3 cellular contexts compared by ENCODE assay signal in the genomic region with DNA sequence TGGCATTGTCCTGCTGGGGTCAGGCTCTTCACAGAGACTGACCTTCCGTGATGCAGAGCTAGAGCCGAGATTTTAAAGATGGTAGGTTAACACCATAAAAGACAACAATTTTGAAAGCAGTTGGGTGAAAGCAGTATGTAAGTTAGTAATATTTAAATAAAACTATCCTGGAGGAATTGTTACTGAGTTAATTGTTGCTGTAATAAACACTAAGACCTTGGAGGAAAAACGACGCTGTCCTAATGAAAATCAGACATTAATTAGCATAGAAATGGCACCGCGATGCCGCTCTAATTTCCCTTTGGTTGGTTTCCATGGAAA.
TF ChIP-seq lines count a peak whose summit lies in the region.

No MANE protein-coding gene starts in this region.

TF ChIP-seq in SK-N-SH, 30 proteins besides CTCF, POLR2A, EP300 and RAD21:
- TF ChIP-seq TCF12 (IDR thresholded peaks at IDR 0.05): no peak
- TF ChIP-seq, protein P1, sequence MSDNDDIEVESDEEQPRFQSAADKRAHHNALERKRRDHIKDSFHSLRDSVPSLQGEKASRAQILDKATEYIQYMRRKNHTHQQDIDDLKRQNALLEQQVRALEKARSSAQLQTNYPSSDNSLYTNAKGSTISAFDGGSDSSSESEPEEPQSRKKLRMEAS (IDR thresholded peaks at IDR 0.05; ENCODE audit: low read depth): no peak
- no peak for TF ChIP-seq RXRA (IDR thresholded peaks at IDR 0.05; ENCODE audit: borderline replicate concordance, low read depth)
- TF ChIP-seq GATA2 (CRISPR knock-in tag; IDR thresholded peaks at IDR 0.05): no peak
- TF ChIP-seq ELF1 (IDR thresholded peaks at IDR 0.05): no peak
- TF ChIP-seq FOSL2 (IDR thresholded peaks at IDR 0.05; ENCODE audit: borderline replicate concordance, low read depth): no peak
- TF ChIP-seq RCOR1 (IDR thresholded peaks at IDR 0.05; ENCODE audit: low read length): no peak; the same call in 1 of the 2 replicates
- TF ChIP-seq, protein P2, sequence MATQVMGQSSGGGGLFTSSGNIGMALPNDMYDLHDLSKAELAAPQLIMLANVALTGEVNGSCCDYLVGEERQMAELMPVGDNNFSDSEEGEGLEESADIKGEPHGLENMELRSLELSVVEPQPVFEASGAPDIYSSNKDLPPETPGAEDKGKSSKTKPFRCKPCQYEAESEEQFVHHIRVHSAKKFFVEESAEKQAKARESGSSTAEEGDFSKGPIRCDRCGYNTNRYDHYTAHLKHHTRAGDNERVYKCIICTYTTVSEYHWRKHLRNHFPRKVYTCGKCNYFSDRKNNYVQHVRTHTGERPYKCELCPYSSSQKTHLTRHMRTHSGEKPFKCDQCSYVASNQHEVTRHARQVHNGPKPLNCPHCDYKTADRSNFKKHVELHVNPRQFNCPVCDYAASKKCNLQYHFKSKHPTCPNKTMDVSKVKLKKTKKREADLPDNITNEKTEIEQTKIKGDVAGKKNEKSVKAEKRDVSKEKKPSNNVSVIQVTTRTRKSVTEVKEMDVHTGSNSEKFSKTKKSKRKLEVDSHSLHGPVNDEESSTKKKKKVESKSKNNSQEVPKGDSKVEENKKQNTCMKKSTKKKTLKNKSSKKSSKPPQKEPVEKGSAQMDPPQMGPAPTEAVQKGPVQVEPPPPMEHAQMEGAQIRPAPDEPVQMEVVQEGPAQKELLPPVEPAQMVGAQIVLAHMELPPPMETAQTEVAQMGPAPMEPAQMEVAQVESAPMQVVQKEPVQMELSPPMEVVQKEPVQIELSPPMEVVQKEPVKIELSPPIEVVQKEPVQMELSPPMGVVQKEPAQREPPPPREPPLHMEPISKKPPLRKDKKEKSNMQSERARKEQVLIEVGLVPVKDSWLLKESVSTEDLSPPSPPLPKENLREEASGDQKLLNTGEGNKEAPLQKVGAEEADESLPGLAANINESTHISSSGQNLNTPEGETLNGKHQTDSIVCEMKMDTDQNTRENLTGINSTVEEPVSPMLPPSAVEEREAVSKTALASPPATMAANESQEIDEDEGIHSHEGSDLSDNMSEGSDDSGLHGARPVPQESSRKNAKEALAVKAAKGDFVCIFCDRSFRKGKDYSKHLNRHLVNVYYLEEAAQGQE (IDR thresholded peaks at IDR 0.05; ENCODE audit: low read depth, low read length): no peak
- no peak for TF ChIP-seq GABPA (IDR thresholded peaks at IDR 0.05; ENCODE audit: low read depth)
- no peak for TF ChIP-seq FOXJ3 (CRISPR knock-in tag; IDR thresholded peaks at IDR 0.05)
- TF ChIP-seq, protein P3, sequence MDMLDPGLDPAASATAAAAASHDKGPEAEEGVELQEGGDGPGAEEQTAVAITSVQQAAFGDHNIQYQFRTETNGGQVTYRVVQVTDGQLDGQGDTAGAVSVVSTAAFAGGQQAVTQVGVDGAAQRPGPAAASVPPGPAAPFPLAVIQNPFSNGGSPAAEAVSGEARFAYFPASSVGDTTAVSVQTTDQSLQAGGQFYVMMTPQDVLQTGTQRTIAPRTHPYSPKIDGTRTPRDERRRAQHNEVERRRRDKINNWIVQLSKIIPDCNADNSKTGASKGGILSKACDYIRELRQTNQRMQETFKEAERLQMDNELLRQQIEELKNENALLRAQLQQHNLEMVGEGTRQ (IDR thresholded peaks at IDR 0.05; ENCODE audit: borderline replicate concordance, low read depth, low read length): no peak
- TF ChIP-seq YY1 (IDR thresholded peaks at IDR 0.05; ENCODE audit: low read depth): no peak
- TF ChIP-seq, protein P4, sequence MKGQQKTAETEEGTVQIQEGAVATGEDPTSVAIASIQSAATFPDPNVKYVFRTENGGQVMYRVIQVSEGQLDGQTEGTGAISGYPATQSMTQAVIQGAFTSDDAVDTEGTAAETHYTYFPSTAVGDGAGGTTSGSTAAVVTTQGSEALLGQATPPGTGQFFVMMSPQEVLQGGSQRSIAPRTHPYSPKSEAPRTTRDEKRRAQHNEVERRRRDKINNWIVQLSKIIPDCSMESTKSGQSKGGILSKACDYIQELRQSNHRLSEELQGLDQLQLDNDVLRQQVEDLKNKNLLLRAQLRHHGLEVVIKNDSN (IDR thresholded peaks at IDR 0.05; ENCODE audit: borderline replicate concordance, low read depth): no peak
- no peak for TF ChIP-seq POLR2AphosphoS5 (IDR thresholded peaks at IDR 0.05; ENCODE audit: low read depth, low read length)

TF ChIP-seq in SK-N-SH treated with all-trans-retinoic acid at 6 μM for 48 hours, 23 proteins besides CTCF, POLR2A, EP300 and RAD21:
- TF ChIP-seq ISL1 (CRISPR knock-in tag; IDR thresholded peaks at IDR 0.05): no peak
- no peak for TF ChIP-seq ZFP3 (CRISPR knock-in tag; IDR thresholded peaks at IDR 0.05)
- TF ChIP-seq, protein P5, sequence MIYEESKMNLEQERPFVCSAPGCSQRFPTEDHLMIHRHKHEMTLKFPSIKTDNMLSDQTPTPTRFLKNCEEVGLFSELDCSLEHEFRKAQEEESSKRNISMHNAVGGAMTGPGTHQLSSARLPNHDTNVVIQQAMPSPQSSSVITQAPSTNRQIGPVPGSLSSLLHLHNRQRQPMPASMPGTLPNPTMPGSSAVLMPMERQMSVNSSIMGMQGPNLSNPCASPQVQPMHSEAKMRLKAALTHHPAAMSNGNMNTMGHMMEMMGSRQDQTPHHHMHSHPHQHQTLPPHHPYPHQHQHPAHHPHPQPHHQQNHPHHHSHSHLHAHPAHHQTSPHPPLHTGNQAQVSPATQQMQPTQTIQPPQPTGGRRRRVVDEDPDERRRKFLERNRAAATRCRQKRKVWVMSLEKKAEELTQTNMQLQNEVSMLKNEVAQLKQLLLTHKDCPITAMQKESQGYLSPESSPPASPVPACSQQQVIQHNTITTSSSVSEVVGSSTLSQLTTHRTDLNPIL (CRISPR knock-in tag; IDR thresholded peaks at IDR 0.05; ENCODE audit: low read depth): no peak
- TF ChIP-seq, protein P6, sequence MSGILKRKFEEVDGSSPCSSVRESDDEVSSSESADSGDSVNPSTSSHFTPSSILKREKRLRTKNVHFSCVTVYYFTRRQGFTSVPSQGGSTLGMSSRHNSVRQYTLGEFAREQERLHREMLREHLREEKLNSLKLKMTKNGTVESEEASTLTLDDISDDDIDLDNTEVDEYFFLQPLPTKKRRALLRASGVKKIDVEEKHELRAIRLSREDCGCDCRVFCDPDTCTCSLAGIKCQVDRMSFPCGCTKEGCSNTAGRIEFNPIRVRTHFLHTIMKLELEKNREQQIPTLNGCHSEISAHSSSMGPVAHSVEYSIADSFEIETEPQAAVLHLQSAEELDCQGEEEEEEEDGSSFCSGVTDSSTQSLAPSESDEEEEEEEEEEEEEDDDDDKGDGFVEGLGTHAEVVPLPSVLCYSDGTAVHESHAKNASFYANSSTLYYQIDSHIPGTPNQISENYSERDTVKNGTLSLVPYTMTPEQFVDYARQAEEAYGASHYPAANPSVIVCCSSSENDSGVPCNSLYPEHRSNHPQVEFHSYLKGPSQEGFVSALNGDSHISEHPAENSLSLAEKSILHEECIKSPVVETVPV (CRISPR knock-in tag; IDR thresholded peaks at IDR 0.05): no peak
- TF ChIP-seq RARB (CRISPR knock-in tag; IDR thresholded peaks at IDR 0.05): no peak
- TF ChIP-seq GLIS3 (CRISPR knock-in tag; IDR thresholded peaks at IDR 0.05): no peak
- TF ChIP-seq SNAI2 (CRISPR knock-in tag; IDR thresholded peaks at IDR 0.05): no peak
TF ChIP-seq in SK-N-SH treated with all-trans-retinoic acid at 6 μM for 48 hours: peak in this region for 0.

TF ChIP-seq in GM12878, 131 proteins besides CTCF, POLR2A, EP300 and RAD21:
- TF ChIP-seq CREM (IDR thresholded peaks at IDR 0.05; ENCODE audit: low read depth): no peak
- TF ChIP-seq BCL11A (IDR thresholded peaks at IDR 0.05; ENCODE audit: low read depth, low read length): no peak
- TF ChIP-seq, protein P1 (IDR thresholded peaks at IDR 0.05; ENCODE audit: low read depth, low read length): 0 out of 2 replicates have a peak, but pooled peaks have one; percentile 19
- TF ChIP-seq, protein P7, sequence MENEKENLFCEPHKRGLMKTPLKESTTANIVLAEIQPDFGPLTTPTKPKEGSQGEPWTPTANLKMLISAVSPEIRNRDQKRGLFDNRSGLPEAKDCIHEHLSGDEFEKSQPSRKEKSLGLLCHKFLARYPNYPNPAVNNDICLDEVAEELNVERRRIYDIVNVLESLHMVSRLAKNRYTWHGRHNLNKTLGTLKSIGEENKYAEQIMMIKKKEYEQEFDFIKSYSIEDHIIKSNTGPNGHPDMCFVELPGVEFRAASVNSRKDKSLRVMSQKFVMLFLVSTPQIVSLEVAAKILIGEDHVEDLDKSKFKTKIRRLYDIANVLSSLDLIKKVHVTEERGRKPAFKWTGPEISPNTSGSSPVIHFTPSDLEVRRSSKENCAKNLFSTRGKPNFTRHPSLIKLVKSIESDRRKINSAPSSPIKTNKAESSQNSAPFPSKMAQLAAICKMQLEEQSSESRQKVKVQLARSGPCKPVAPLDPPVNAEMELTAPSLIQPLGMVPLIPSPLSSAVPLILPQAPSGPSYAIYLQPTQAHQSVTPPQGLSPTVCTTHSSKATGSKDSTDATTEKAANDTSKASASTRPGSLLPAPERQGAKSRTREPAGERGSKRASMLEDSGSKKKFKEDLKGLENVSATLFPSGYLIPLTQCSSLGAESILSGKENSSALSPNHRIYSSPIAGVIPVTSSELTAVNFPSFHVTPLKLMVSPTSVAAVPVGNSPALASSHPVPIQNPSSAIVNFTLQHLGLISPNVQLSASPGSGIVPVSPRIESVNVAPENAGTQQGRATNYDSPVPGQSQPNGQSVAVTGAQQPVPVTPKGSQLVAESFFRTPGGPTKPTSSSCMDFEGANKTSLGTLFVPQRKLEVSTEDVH (IDR thresholded peaks at IDR 0.05; ENCODE audit: low read depth, partially characterized antibody): no peak
- TF ChIP-seq, protein P8, sequence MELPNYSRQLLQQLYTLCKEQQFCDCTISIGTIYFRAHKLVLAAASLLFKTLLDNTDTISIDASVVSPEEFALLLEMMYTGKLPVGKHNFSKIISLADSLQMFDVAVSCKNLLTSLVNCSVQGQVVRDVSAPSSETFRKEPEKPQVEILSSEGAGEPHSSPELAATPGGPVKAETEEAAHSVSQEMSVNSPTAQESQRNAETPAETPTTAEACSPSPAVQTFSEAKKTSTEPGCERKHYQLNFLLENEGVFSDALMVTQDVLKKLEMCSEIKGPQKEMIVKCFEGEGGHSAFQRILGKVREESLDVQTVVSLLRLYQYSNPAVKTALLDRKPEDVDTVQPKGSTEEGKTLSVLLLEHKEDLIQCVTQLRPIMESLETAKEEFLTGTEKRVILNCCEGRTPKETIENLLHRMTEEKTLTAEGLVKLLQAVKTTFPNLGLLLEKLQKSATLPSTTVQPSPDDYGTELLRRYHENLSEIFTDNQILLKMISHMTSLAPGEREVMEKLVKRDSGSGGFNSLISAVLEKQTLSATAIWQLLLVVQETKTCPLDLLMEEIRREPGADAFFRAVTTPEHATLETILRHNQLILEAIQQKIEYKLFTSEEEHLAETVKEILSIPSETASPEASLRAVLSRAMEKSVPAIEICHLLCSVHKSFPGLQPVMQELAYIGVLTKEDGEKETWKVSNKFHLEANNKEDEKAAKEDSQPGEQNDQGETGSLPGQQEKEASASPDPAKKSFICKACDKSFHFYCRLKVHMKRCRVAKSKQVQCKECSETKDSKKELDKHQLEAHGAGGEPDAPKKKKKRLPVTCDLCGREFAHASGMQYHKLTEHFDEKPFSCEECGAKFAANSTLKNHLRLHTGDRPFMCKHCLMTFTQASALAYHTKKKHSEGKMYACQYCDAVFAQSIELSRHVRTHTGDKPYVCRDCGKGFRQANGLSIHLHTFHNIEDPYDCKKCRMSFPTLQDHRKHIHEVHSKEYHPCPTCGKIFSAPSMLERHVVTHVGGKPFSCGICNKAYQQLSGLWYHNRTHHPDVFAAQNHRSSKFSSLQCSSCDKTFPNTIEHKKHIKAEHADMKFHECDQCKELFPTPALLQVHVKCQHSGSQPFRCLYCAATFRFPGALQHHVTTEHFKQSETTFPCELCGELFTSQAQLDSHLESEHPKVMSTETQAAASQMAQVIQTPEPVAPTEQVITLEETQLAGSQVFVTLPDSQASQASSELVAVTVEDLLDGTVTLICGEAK (IDR thresholded peaks at IDR 0.05; ENCODE audit: borderline replicate concordance): 0 out of 2 replicates have a peak, but pooled peaks have one; percentile 14
- TF ChIP-seq MXI1 (IDR thresholded peaks at IDR 0.05; ENCODE audit: low read depth, low read length): 0 out of 2 replicates have a peak, but pooled peaks have one; percentile 1
- TF ChIP-seq, protein P9, sequence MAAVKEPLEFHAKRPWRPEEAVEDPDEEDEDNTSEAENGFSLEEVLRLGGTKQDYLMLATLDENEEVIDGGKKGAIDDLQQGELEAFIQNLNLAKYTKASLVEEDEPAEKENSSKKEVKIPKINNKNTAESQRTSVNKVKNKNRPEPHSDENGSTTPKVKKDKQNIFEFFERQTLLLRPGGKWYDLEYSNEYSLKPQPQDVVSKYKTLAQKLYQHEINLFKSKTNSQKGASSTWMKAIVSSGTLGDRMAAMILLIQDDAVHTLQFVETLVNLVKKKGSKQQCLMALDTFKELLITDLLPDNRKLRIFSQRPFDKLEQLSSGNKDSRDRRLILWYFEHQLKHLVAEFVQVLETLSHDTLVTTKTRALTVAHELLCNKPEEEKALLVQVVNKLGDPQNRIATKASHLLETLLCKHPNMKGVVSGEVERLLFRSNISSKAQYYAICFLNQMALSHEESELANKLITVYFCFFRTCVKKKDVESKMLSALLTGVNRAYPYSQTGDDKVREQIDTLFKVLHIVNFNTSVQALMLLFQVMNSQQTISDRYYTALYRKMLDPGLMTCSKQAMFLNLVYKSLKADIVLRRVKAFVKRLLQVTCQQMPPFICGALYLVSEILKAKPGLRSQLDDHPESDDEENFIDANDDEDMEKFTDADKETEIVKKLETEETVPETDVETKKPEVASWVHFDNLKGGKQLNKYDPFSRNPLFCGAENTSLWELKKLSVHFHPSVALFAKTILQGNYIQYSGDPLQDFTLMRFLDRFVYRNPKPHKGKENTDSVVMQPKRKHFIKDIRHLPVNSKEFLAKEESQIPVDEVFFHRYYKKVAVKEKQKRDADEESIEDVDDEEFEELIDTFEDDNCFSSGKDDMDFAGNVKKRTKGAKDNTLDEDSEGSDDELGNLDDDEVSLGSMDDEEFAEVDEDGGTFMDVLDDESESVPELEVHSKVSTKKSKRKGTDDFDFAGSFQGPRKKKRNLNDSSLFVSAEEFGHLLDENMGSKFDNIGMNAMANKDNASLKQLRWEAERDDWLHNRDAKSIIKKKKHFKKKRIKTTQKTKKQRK (IDR thresholded peaks at IDR 0.05; ENCODE audit: low read depth, low read length): no peak
- TF ChIP-seq YY1 (IDR thresholded peaks at IDR 0.05; ENCODE audit: low read depth, low read length): peak; percentile 36; the same call in 1 of the 2 replicates
- TF ChIP-seq LARP7 (IDR thresholded peaks at IDR 0.05): peak; percentile 43; the same call in 1 of the 2 replicates
- no peak for TF ChIP-seq CEBPB (IDR thresholded peaks at IDR 0.05; ENCODE audit: borderline replicate concordance in 1 of 2, low read depth in 2 of 2, low read length in 2 of 2)
